ENCODE assay signal across 1 cellular context in genomic region chr17:74442670-74443515, GRCh38.
TF ChIP-seq lines count a peak whose summit lies in the region.

No MANE protein-coding gene starts in this region.

TF ChIP-seq in HepG2, 621 proteins besides CTCF, POLR2A, EP300 and RAD21 (continued from another document and continues in another):
- TF ChIP-seq, protein P1, sequence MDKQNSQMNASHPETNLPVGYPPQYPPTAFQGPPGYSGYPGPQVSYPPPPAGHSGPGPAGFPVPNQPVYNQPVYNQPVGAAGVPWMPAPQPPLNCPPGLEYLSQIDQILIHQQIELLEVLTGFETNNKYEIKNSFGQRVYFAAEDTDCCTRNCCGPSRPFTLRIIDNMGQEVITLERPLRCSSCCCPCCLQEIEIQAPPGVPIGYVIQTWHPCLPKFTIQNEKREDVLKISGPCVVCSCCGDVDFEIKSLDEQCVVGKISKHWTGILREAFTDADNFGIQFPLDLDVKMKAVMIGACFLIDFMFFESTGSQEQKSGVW (CRISPR knock-in tag; IDR thresholded peaks at IDR 0.05; ENCODE audit: borderline replicate concordance): no peak; the same call in 1 of the 2 replicates
- TF ChIP-seq ZNF891 (CRISPR knock-in tag; IDR thresholded peaks at IDR 0.05) (peak; percentile 21; the same call in 1 of the 2 replicates), ZBTB20 (CRISPR knock-in tag; IDR thresholded peaks at IDR 0.05; ENCODE audit: borderline replicate concordance, low read depth) (no peak; the same call in 1 of the 2 replicates), MAFG (CRISPR knock-in tag; IDR thresholded peaks at IDR 0.05) (no peak), ZNF549 (CRISPR knock-in tag; IDR thresholded peaks at IDR 0.05) (no peak), WIZ (CRISPR knock-in tag; IDR thresholded peaks at IDR 0.05) (no peak), SMARCC2 (IDR thresholded peaks at IDR 0.05) (no peak), ZNF530 (CRISPR knock-in tag; IDR thresholded peaks at IDR 0.05; ENCODE audit: low read depth) (no peak), ZNF547 (CRISPR knock-in tag; IDR thresholded peaks at IDR 0.05) (peak; percentile 31), GABPA (IDR thresholded peaks at IDR 0.05; ENCODE audit: low read depth, low read length) (no peak), GABPA (CRISPR knock-in tag; IDR thresholded peaks at IDR 0.05; ENCODE audit: low read depth) (peak; percentile 55), ZFY (CRISPR knock-in tag; IDR thresholded peaks at IDR 0.05) (peak; percentile 95), MYC (CRISPR knock-in tag; IDR thresholded peaks at IDR 0.05; ENCODE audit: borderline replicate concordance) (peak; percentile 79), SETDB1 (CRISPR knock-in tag; IDR thresholded peaks at IDR 0.05; ENCODE audit: borderline replicate concordance) (0 out of 2 replicates have a peak, but pooled peaks have one; percentile 65), ZNF296 (CRISPR knock-in tag; conservative IDR thresholded peaks at IDR 0.05) (peak; percentile 96), ZNF564 (CRISPR knock-in tag; IDR thresholded peaks at IDR 0.05) (0 out of 2 replicates have a peak, but pooled peaks have one; percentile 18), NBN (conservative IDR thresholded peaks at IDR 0.05) (no peak), SIN3B (IDR thresholded peaks at IDR 0.05; ENCODE audit: low read length) (peak; percentile 38; the same call in 1 of the 2 replicates), HNRNPLL (IDR thresholded peaks at IDR 0.05; ENCODE audit: low read depth, low read length, poor library complexity, severe bottlenecking) (peak; percentile 61), ARNTL (CRISPR knock-in tag; IDR thresholded peaks at IDR 0.05) (peak; percentile 89), CREBL2 (CRISPR knock-in tag; IDR thresholded peaks at IDR 0.05; ENCODE audit: borderline replicate concordance) (no peak; the same call in 1 of the 2 replicates), SOX5 (CRISPR knock-in tag; IDR thresholded peaks at IDR 0.05; ENCODE audit: borderline replicate concordance) (peak; percentile 94), PLRG1 (conservative IDR thresholded peaks at IDR 0.05) (no peak), NFE2L2 (IDR thresholded peaks at IDR 0.05; ENCODE audit: low read length) (no peak), MNT (IDR thresholded peaks at IDR 0.05) (peak; percentile 29), ZNF788 (CRISPR knock-in tag; IDR thresholded peaks at IDR 0.05; ENCODE audit: borderline replicate concordance) (peak; percentile 90), FOXM1 (CRISPR knock-in tag; IDR thresholded peaks at IDR 0.05) (no peak), MTA3 (CRISPR knock-in tag; IDR thresholded peaks at IDR 0.05) (no peak), MXD3 (CRISPR knock-in tag; IDR thresholded peaks at IDR 0.05) (no peak; the same call in 1 of the 2 replicates), ZNF629 (CRISPR knock-in tag; conservative IDR thresholded peaks at IDR 0.05) (peak; percentile 45; the same call in 1 of the 2 replicates), HOMEZ (CRISPR knock-in tag; IDR thresholded peaks at IDR 0.05; ENCODE audit: low read depth) (peak; percentile 87), ZNF232 (CRISPR knock-in tag; IDR thresholded peaks at IDR 0.05; ENCODE audit: borderline replicate concordance) (peak; percentile 77; the same call in 1 of the 2 replicates), HIVEP1 (CRISPR knock-in tag; IDR thresholded peaks at IDR 0.05) (peak; percentile 79; the same call in 1 of the 2 replicates), MBNL3 (CRISPR knock-in tag; conservative IDR thresholded peaks at IDR 0.05) (no peak), ZNF782 (CRISPR knock-in tag; IDR thresholded peaks at IDR 0.05; ENCODE audit: borderline replicate concordance) (peak; percentile 76; the same call in 1 of the 2 replicates), HINFP (CRISPR knock-in tag; IDR thresholded peaks at IDR 0.05; ENCODE audit: low read depth) (peak; percentile 86; the same call in 1 of the 2 replicates)
- TF ChIP-seq, protein P2, sequence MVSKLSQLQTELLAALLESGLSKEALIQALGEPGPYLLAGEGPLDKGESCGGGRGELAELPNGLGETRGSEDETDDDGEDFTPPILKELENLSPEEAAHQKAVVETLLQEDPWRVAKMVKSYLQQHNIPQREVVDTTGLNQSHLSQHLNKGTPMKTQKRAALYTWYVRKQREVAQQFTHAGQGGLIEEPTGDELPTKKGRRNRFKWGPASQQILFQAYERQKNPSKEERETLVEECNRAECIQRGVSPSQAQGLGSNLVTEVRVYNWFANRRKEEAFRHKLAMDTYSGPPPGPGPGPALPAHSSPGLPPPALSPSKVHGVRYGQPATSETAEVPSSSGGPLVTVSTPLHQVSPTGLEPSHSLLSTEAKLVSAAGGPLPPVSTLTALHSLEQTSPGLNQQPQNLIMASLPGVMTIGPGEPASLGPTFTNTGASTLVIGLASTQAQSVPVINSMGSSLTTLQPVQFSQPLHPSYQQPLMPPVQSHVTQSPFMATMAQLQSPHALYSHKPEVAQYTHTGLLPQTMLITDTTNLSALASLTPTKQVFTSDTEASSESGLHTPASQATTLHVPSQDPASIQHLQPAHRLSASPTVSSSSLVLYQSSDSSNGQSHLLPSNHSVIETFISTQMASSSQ (IDR thresholded peaks at IDR 0.05; ENCODE audit: low read depth): no peak
- TF ChIP-seq, protein P2 (CRISPR knock-in tag; IDR thresholded peaks at IDR 0.05; ENCODE audit: borderline replicate concordance): peak; percentile 78
- TF ChIP-seq, protein P3, sequence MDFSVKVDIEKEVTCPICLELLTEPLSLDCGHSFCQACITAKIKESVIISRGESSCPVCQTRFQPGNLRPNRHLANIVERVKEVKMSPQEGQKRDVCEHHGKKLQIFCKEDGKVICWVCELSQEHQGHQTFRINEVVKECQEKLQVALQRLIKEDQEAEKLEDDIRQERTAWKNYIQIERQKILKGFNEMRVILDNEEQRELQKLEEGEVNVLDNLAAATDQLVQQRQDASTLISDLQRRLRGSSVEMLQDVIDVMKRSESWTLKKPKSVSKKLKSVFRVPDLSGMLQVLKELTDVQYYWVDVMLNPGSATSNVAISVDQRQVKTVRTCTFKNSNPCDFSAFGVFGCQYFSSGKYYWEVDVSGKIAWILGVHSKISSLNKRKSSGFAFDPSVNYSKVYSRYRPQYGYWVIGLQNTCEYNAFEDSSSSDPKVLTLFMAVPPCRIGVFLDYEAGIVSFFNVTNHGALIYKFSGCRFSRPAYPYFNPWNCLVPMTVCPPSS (IDR thresholded peaks at IDR 0.05): no peak
- TF ChIP-seq, protein P4, sequence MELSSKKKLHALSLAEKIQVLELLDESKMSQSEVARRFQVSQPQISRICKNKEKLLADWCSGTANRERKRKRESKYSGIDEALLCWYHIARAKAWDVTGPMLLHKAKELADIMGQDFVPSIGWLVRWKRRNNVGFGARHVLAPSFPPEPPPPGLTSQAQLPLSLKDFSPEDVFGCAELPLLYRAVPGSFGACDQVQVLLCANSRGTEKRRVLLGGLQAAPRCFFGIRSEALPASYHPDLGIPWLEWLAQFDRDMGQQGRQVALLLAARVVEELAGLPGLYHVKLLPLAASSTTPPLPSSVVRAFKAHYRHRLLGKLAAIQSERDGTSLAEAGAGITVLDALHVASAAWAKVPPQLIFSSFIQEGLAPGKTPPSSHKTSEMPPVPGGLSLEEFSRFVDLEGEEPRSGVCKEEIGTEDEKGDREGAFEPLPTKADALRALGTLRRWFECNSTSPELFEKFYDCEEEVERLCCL (CRISPR knock-in tag; IDR thresholded peaks at IDR 0.05; ENCODE audit: borderline replicate concordance): no peak
- TF ChIP-seq, protein P5, sequence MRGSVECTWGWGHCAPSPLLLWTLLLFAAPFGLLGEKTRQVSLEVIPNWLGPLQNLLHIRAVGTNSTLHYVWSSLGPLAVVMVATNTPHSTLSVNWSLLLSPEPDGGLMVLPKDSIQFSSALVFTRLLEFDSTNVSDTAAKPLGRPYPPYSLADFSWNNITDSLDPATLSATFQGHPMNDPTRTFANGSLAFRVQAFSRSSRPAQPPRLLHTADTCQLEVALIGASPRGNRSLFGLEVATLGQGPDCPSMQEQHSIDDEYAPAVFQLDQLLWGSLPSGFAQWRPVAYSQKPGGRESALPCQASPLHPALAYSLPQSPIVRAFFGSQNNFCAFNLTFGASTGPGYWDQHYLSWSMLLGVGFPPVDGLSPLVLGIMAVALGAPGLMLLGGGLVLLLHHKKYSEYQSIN (CRISPR knock-in tag; IDR thresholded peaks at IDR 0.05; ENCODE audit: borderline replicate concordance): no peak
- TF ChIP-seq, protein P6, sequence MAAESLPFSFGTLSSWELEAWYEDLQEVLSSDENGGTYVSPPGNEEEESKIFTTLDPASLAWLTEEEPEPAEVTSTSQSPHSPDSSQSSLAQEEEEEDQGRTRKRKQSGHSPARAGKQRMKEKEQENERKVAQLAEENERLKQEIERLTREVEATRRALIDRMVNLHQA (CRISPR knock-in tag; IDR thresholded peaks at IDR 0.05): 0 out of 2 replicates have a peak, but pooled peaks have one; percentile 26
- TF ChIP-seq, protein P7, sequence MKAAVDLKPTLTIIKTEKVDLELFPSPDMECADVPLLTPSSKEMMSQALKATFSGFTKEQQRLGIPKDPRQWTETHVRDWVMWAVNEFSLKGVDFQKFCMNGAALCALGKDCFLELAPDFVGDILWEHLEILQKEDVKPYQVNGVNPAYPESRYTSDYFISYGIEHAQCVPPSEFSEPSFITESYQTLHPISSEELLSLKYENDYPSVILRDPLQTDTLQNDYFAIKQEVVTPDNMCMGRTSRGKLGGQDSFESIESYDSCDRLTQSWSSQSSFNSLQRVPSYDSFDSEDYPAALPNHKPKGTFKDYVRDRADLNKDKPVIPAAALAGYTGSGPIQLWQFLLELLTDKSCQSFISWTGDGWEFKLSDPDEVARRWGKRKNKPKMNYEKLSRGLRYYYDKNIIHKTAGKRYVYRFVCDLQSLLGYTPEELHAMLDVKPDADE (CRISPR knock-in tag; IDR thresholded peaks at IDR 0.05): no peak
- TF ChIP-seq, protein P8, sequence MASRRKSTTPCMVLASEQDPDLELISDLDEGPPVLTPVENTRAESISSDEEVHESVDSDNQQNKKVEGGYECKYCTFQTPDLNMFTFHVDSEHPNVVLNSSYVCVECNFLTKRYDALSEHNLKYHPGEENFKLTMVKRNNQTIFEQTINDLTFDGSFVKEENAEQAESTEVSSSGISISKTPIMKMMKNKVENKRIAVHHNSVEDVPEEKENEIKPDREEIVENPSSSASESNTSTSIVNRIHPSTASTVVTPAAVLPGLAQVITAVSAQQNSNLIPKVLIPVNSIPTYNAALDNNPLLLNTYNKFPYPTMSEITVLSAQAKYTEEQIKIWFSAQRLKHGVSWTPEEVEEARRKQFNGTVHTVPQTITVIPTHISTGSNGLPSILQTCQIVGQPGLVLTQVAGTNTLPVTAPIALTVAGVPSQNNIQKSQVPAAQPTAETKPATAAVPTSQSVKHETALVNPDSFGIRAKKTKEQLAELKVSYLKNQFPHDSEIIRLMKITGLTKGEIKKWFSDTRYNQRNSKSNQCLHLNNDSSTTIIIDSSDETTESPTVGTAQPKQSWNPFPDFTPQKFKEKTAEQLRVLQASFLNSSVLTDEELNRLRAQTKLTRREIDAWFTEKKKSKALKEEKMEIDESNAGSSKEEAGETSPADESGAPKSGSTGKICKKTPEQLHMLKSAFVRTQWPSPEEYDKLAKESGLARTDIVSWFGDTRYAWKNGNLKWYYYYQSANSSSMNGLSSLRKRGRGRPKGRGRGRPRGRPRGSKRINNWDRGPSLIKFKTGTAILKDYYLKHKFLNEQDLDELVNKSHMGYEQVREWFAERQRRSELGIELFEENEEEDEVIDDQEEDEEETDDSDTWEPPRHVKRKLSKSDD (CRISPR knock-in tag; IDR thresholded peaks at IDR 0.05; ENCODE audit: low read depth): peak; percentile 43; the same call in 1 of the 2 replicates
